ENCODE assay signal across 1 cellular context in genomic region chr7:134723904-134724303, GRCh38.
TF ChIP-seq lines count a peak whose summit lies in the region.

No MANE protein-coding gene starts in this region.

TF ChIP-seq in GM23338, 12 proteins besides CTCF, POLR2A, EP300 and RAD21 (continued from another document):
- no peak for TF ChIP-seq ZNF462 (CRISPR knock-in tag; IDR thresholded peaks at IDR 0.05)
- no peak for TF ChIP-seq POLR2AphosphoS5 (IDR thresholded peaks at IDR 0.05; ENCODE audit: low read depth)
- TF ChIP-seq EZH2 (IDR thresholded peaks at IDR 0.05; ENCODE audit: low read depth, unreplicated experiment), result no peak
- TF ChIP-seq REST (IDR thresholded peaks at IDR 0.05; ENCODE audit: unreplicated experiment), result no peak
- TF ChIP-seq ZNF331 (CRISPR knock-in tag; IDR thresholded peaks at IDR 0.05; ENCODE audit: low read depth), result no peak
- TF ChIP-seq ZNF114 (CRISPR knock-in tag; IDR thresholded peaks at IDR 0.05), result no peak
- no peak for TF ChIP-seq JUNB (IDR thresholded peaks at IDR 0.05; ENCODE audit: unreplicated experiment)
